8 cellular contexts compared by ENCODE assay signal in the genomic region with DNA sequence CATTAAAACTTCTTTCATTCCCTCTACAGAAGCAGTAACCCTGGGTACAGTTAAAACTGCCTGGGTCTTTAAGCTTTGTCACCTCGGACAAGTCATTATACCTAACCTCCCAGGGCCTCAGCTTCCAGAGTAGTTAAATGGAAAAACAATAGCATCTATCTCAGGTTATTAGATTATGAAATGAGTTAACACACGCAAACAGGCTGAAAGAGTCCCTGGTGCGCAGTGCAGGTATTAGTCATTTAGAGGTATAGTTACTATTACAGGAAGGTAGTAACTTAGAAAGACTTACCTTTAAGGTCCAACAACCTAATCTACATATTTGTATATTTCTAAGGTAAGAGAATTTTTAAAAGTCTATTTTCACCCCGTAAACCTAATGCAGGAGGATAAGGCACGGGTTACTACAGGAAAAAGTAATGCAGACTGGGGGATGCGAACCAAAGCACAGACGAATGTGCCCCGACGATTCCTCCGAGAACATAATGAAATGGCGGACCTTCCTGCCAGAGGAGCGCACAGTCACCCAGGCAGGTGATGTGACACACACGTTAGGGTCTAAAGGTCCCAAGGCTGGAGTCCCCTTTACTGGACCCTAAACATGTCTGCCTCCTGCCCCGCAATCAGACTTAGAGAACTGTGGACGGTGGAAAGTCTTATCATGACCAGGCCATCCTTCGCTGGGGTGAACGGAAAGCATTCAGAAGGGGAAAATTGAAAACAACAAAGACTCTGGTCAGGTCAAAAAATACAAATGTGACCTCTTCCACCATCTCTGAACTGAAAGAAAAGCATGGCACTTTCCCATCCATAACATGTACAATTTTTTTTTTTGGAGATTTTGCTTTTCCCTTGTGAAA. TPM values are rescaled to one million over a fixed set of nuclear protein-coding genes. Genes with fewer than 3 reads are reported as not detected.
DNase-seq lines count a peak whose midpoint lies in the region; ATAC-seq, FAIRE-seq and TF ChIP-seq lines count a peak whose summit lies in the region.

No MANE protein-coding gene starts in this region.

- H3K36me3 ChIP-seq in GM12878 (ENCODE audit: control insufficient read depth in 2 of 2, insufficient read depth in 2 of 2, low read length in 1 of 2): peaks cover 0 to 7% of the 10 kb centered on the region in 2 experiments; a peak in 3 of 4 replicates

- peaks cover 72% of the 10 kb centered on the region for H3K36me3 Mint-ChIP-seq in stimulated activated effector memory CD8-positive, alpha-beta T cell treated with anti-CD3 and anti-CD28 coated beads, Interleukin-12 subunit alpha, Interleukin-12 subunit beta, amount 100 ng/mL, for 72 hours

- H3K4me1 Mint-ChIP-seq in stimulated activated effector memory CD8-positive, alpha-beta T cell treated with anti-CD3 and anti-CD28 coated beads, Interleukin-12 subunit alpha, Interleukin-12 subunit beta, amount 100 ng/mL, for 72 hours: peaks cover 32% of the 10 kb centered on the region

- FAIRE-seq in GM12878 (lab: Jason Lieb, UNC): no peak

- TF ChIP-seq RAD21 in GM12878 (IDR thresholded peaks at IDR 0.05; ENCODE audit: insufficient read depth, low read depth, low read length): no peak

- RAD21 ChIA-PET in GM12878 (lab: Charles Lee; ENCODE audit: unreplicated experiment): interaction anchor here (0.6 to 4.8 kb wide), 9 partner anchors 11 to 137 kb away, joined by 3 to 42 read pairs (median 4); no protein-coding TSS in a partner anchor

- H3K9ac ChIP-seq in GM12878 (ENCODE audit: control insufficient read depth, insufficient read depth, low read length): peak overlapping the region; percentile 77

- no peaks in the 10 kb centered on the region for H3K9me3 Mint-ChIP-seq in stimulated activated effector memory CD8-positive, alpha-beta T cell treated with anti-CD3 and anti-CD28 coated beads, Interleukin-12 subunit alpha, Interleukin-12 subunit beta, amount 100 ng/mL, for 72 hours

- peaks cover 6% of the 10 kb centered on the region; the same call in 1 of the 2 replicates for H4K20me1 ChIP-seq in GM12878 (ENCODE audit: control insufficient read depth, insufficient read depth)

- H3K4me2 ChIP-seq in GM12878 (ENCODE audit: control insufficient read depth, insufficient read depth): peak overlapping the region; percentile 96

- TF ChIP-seq POLR2A in GM18951 (IDR thresholded peaks at IDR 0.05; ENCODE audit: extremely low read depth, insufficient read depth, insufficient read length): peak; percentile 24
- peak; percentile 77 for TF ChIP-seq POLR2A in GM12878 (IDR thresholded peaks at IDR 0.05; ENCODE audit: low read depth, low read length)

- peak overlapping the region; percentile 87 for H3K4me3 Mint-ChIP-seq in stimulated activated effector memory CD8-positive, alpha-beta T cell treated with anti-CD3 and anti-CD28 coated beads, Interleukin-12 subunit alpha, Interleukin-12 subunit beta, amount 100 ng/mL, for 72 hours

- H3K79me2 ChIP-seq in GM12878 (ENCODE audit: control insufficient read depth, insufficient read depth, low read length): peaks cover 62% of the 10 kb centered on the region

- CTCF ChIA-PET in GM12878 (lab: Yijun Ruan, JAX): interaction anchor here (0.7 to 3.6 kb wide), 8 partner anchors 11 to 456 kb away, joined by 3 to 30 read pairs (median 8); partner anchors contain the start of gene PHLDA2

- peak overlapping the region; percentile 97 for H3K4me3 ChIP-seq in GM12878

- ATAC-seq in GM12878 (peak; percentile 16), left lobe of liver (peak; percentile 37), GM21723 (IDR thresholded peaks at IDR 0.05; ENCODE audit: unreplicated experiment) (no peak), HG02759 (IDR thresholded peaks at IDR 0.05; ENCODE audit: unreplicated experiment) (no peak)
- peak; percentile 29 for ATAC-seq in stimulated activated effector memory CD8-positive, alpha-beta T cell treated with anti-CD3 and anti-CD28 coated beads, Interleukin-12 subunit alpha, Interleukin-12 subunit beta, amount 100 ng/mL, for 72 hours

- no TSS peak for BruUV-seq in GM12878 (replicated peaks; lab: Mats Ljungman, UMichigan)

- peaks cover 6% of the 10 kb centered on the region for H3K4me1 ChIP-seq in GM12878 (ENCODE audit: control insufficient read depth, insufficient read depth, low read length)

- under 1% methylated on average over 17 of the region's 17 CpGs for WGBS in GM12878 (ENCODE audit: insufficient coverage, insufficient replicate concordance, low lambda C conversion rate, missing lambda C conversion rate)

- DNase-seq in OCI-M1 (lab: John Stamatoyannopoulos, UW) (peak; percentile 54), GM12878 (ENCODE audit: low read depth, low spot score) (no peak), left lobe of liver (ENCODE audit: low spot score) (no peak), GF-D8 (lab: John Stamatoyannopoulos, UW) (no peak)
- DNase-seq in stimulated activated effector memory CD8-positive, alpha-beta T cell treated with anti-CD3 and anti-CD28 coated beads, Interleukin-12 subunit alpha, Interleukin-12 subunit beta, amount 100 ng/mL, for 72 hours (ENCODE audit: low spot score in 2 of 2): peak in 1 of 2 donors; percentile 80

- no peak for TF ChIP-seq EP300 in GM12878 (IDR thresholded peaks at IDR 0.05; ENCODE audit: borderline replicate concordance in 1 of 2, control insufficient read depth in 1 of 2, low read depth in 2 of 2, low read length in 2 of 2)

- no peaks in the 10 kb centered on the region for H3K9me3 ChIP-seq in GM12878 (replicated peaks; ENCODE audit: control insufficient read depth, insufficient read depth, low read length)

- POLR2A ChIA-PET in GM12878 (lab: Charles Lee): interaction anchor here (0.6 to 3.3 kb wide), 7 partner anchors 10 to 590 kb away, joined by 3 to 34 read pairs (median 4); partner anchors contain the start of gene TSSC4

- in situ Hi-C loops in GM18951 (cut with MboI; ENCODE audit: low sequenced_read_pairs, unreplicated experiment) (no loop called here), GM12878 (cut with MboI) (no loop called here)

- no peak overlapping the region for H2AFZ ChIP-seq in GM12878 (ENCODE audit: control insufficient read depth, low read depth, low read length)

- no peaks in the 10 kb centered on the region for H3K27me3 ChIP-seq in GM12878 (replicated peaks in 1 of 2; ENCODE audit: control insufficient read depth in 2 of 2, insufficient read depth in 2 of 2, low read length in 1 of 2)

- SMC1A ChIA-PET in GM12878 (lab: Charles Lee; ENCODE audit: uncharacterized antibody, unreplicated experiment): interaction anchor here (1.0 to 3.1 kb wide), 12 partner anchors 10 to 103 kb away, joined by 3 to 29 read pairs (median 6); no protein-coding TSS in a partner anchor

- peak overlapping the region; percentile 84 for H3K27ac ChIP-seq in GM12878 (ENCODE audit: control insufficient read depth, insufficient read depth)

- no peak for TF ChIP-seq CTCF in GM12878 (IDR thresholded peaks at IDR 0.05 in 2 of 3, conservative IDR thresholded peaks at IDR 0.05 in 1 of 3; ENCODE audit: control insufficient read depth in 2 of 3, extremely low read depth in 1 of 3, insufficient read depth in 1 of 3, low read depth in 3 of 3, low read length in 3 of 3)

- intact Hi-C loops in GM12878 (cut with micrococcal nuclease; ENCODE audit: unreplicated experiment): loop anchor here (5.0 kb wide), 1 partner anchor 66 kb away; the partner anchor contains the start of gene CARS1

- peak overlapping the region; percentile 89 for H3K27ac Mint-ChIP-seq in stimulated activated effector memory CD8-positive, alpha-beta T cell treated with anti-CD3 and anti-CD28 coated beads, Interleukin-12 subunit alpha, Interleukin-12 subunit beta, amount 100 ng/mL, for 72 hours

TF ChIP-seq in GM12878, 131 proteins besides CTCF, POLR2A, EP300 and RAD21:
- 0 out of 2 replicates have a peak, but pooled peaks have one; percentile 20 for TF ChIP-seq MXI1 (IDR thresholded peaks at IDR 0.05; ENCODE audit: low read depth, low read length)
- peak; percentile 67; the same call in 1 of the 2 replicates for TF ChIP-seq POLR2AphosphoS5 (IDR thresholded peaks at IDR 0.05; ENCODE audit: low read length)
- peak; percentile 89 for TF ChIP-seq YY1 (IDR thresholded peaks at IDR 0.05; ENCODE audit: low read depth, low read length)
- no peak for TF ChIP-seq SREBF2 (IDR thresholded peaks at IDR 0.05; ENCODE audit: low read length)
- TF ChIP-seq TAF1 (IDR thresholded peaks at IDR 0.05; ENCODE audit: borderline replicate concordance, low read depth, low read length): peak; percentile 54; the same call in 1 of the 2 replicates
- TF ChIP-seq CHD1 (IDR thresholded peaks at IDR 0.05; ENCODE audit: low read depth, low read length): 0 out of 2 replicates have a peak, but pooled peaks have one; percentile 37

RNA-seq across cellular contexts. Expression of gene NAP1L4, which starts 1.3 kb away (rescaled TPM):
- 427 and 452 TPM in 2 replicates for total RNA-seq in GM12878 (2013; cell fraction: nucleolus; rRNA removed)
- total RNA-seq in GM12878 (2014; rRNA removed) (103 and 107 TPM in 2 replicates), GM12878 (2014; rRNA removed; fragmentation: Illumina TruSeq; extraction: Trizol) (100 and 101 TPM in 2 replicates), GM12878 (2021) (128 and 130 TPM in 2 replicates), left lobe of liver (42.2 TPM)
- polyA plus RNA-seq in GM12878 (2011; ENCODE audit: low read depth): 48.1 TPM
- polyA plus RNA-seq in GM12878 (2011; rRNA removed) (100 and 159 TPM in 2 replicates), GM12878 (2014; fragmentation: Illumina TruSeq; extraction: Trizol) (127 and 140 TPM in 2 replicates), GM12878 (2014; fragmentation: Nextera tagmentation; extraction: Ambion mirVana) (10 to 100 TPM; 24.8 to 44.0 TPM), GM12878 (2014; rRNA removed) (121 TPM in 2 replicates), GM12878 (2016; fragmentation: Nextera tagmentation; extraction: Ambion mirVana) (100 to 1,000 TPM; 181 to 198 TPM)
- 64.8 and 80.3 TPM in 2 replicates for polyA plus RNA-seq in GM12878 (2011; cell fraction: cytosol; rRNA removed)
- polyA plus RNA-seq in GM12878 (2011; cell fraction: nucleus; rRNA removed): 141 and 157 TPM in 2 replicates
- 71.3 and 83.1 TPM in 2 replicates for polyA plus RNA-seq in GM12878 (2012)
- polyA minus RNA-seq in GM12878 (2011; rRNA and poly(A)+ RNA removed): 62.6 and 97.0 TPM in 2 replicates
- 28.8 and 30.2 TPM in 2 replicates for polyA minus RNA-seq in GM12878 (2011; cell fraction: cytosol; rRNA and poly(A)+ RNA removed)
- polyA minus RNA-seq in GM12878 (2011; cell fraction: nucleus; rRNA and poly(A)+ RNA removed): 52.5 and 71.7 TPM in 2 replicates

Comparison
In these comparisons a context has a peak if more than half of its experiments do, and no peak if none do; other contexts are left out.
1. ATAC-seq: peak in GM12878 (single experiment), left lobe of liver (single experiment) and stimulated activated effector memory CD8-positive, alpha-beta T cell treated with anti-CD3 and anti-CD28 coated beads, Interleukin-12 subunit alpha, Interleukin-12 subunit beta, amount 100 ng/mL, for 72 hours (single experiment); none in GM21723 (single experiment) and HG02759 (single experiment).